ENCODE assay signal across 17 cellular contexts in genomic region chr11:106389096-106389495, GRCh38.
A peak's percentile ranks its signal among the peaks of the same experiment; 100 is the strongest.
DNase-seq lines count a peak whose midpoint lies in the region; ATAC-seq, FAIRE-seq and TF ChIP-seq lines count a peak whose summit lies in the region.
"Had no signal": no experiment of that assay in that cellular context is flagged by ENCODE, and none has a peak within 500 bp of the region (broad histone marks: within the 10 kb centered on the region; RNA-seq: fewer than 3 reads in every experiment).

No MANE protein-coding gene starts in this region.

- DNase-seq in ACHN (peak; percentile 14), HS-27A (ENCODE audit: low read depth) (peak; percentile 52), bronchial epithelial cell (ENCODE audit: low read depth) (peak; percentile 67), keratinocyte (ENCODE audit: low read depth, low spot score) (no peak), midbrain (lab: John Stamatoyannopoulos, UW) (no peak)
- no peak for DNase-seq in activated T-cell treated with anti-CD3 and anti-CD28 coated beads, Interleukin-2, amount 50 U/mL, for 1 hour
- no peak for DNase-seq in activated CD4-positive, CD25-positive, alpha-beta regulatory T cell (lab: John Stamatoyannopoulos, UW)
- DNase-seq: activated CD4-positive, alpha-beta memory T cell treated with anti-CD3 and anti-CD28 coated beads for 36 hours; endodermal cell; NCI-H1417 treated with DMSO at 0.1 percent for 48 hours; NCI-H524 treated with DMSO at 0.1 percent for 48 hours; occipital lobe had no signal

- no peaks in the 10 kb centered on the region for H4K20me1 ChIP-seq in keratinocyte (ENCODE audit: control insufficient read depth, extremely low read depth, insufficient read depth, low read length)

- in situ Hi-C loops in ACHN (cut with HindIII; ENCODE audit: low pct_ligation_motif_present, low pct_unique_long_range_greater_than_20kb, low sequenced_read_pairs): no loop called here

- FAIRE-seq in bronchial epithelial cell (lab: Jason Lieb, UNC) (no peak), keratinocyte (lab: Jason Lieb, UNC) (peak; percentile 17)
- FAIRE-seq: A549, GM12891 had no signal

- H3K27ac ChIP-seq in keratinocyte (ENCODE audit: control insufficient read depth, insufficient read depth, low read length): no peak overlapping the region
- H3K27ac ChIP-seq: ascending aorta had no signal

- no peak for ATAC-seq in GM21737 (IDR thresholded peaks at IDR 0.05; ENCODE audit: unreplicated experiment)
- ATAC-seq: A549, Right ventricle myocardium inferior had no signal

- peaks cover 28% of the 10 kb centered on the region for H3K4me1 ChIP-seq in keratinocyte (ENCODE audit: control insufficient read depth, extremely low read depth, insufficient read depth, low read length)
- H3K4me1 ChIP-seq: ascending aorta had no signal

- H3K27me3 ChIP-seq in bronchial epithelial cell (ENCODE audit: control insufficient read depth, insufficient read depth, low read length): no peaks in the 10 kb centered on the region
- no peaks in the 10 kb centered on the region for H3K27me3 ChIP-seq in keratinocyte (ENCODE audit: control insufficient read depth, extremely low read depth, insufficient read depth, low read length)
- H3K27me3 ChIP-seq: ascending aorta had no signal

- no peaks in the 10 kb centered on the region for H3K9me1 ChIP-seq in keratinocyte (ENCODE audit: control insufficient read depth, extremely low read depth, insufficient read depth, low read length)

- no peak overlapping the region for H3K4me3 ChIP-seq in bronchial epithelial cell (ENCODE audit: low read depth, low read length)
- no peak overlapping the region for H3K4me3 ChIP-seq in keratinocyte (ENCODE audit: control insufficient read depth in 2 of 3, extremely low read depth in 1 of 3, insufficient read depth in 2 of 3, low read depth in 1 of 3, low read length in 3 of 3)
- H3K4me3 ChIP-seq: A549, ascending aorta had no signal

- H3K4me2 ChIP-seq in keratinocyte (ENCODE audit: control insufficient read depth, extremely low read depth, insufficient read depth, low read depth, low read length): no peak overlapping the region
- H3K4me2 ChIP-seq: A549 had no signal

- dilution Hi-C loops in keratinocyte (cut with MboI; ENCODE audit: extremely low pct_ligation_motif_present, low sequenced_read_pairs): no loop called here

- no peak for TF ChIP-seq CTCF in bronchial epithelial cell (IDR thresholded peaks at IDR 0.05; ENCODE audit: insufficient read depth, low read length, severe bottlenecking)
- no peak for TF ChIP-seq CTCF in keratinocyte (optimal IDR thresholded peaks at IDR 0.05 in 1 of 3, IDR thresholded peaks at IDR 0.05 in 1 of 3, conservative IDR thresholded peaks at IDR 0.05 in 1 of 3; ENCODE audit: extremely low read depth in 1 of 3, insufficient read depth in 2 of 3, low read length in 3 of 3)

- H3K79me2 ChIP-seq in keratinocyte (ENCODE audit: control insufficient read depth, insufficient read depth, low read length): no peaks in the 10 kb centered on the region

- H3K9ac ChIP-seq in keratinocyte (ENCODE audit: control insufficient read depth, extremely low read depth, insufficient read depth, low read length): no peak overlapping the region

- H3K9me3 ChIP-seq in keratinocyte (ENCODE audit: control insufficient read depth, low read depth, low read length): no peaks in the 10 kb centered on the region
- H3K9me3 ChIP-seq: A549, ascending aorta had no signal

- no peaks in the 10 kb centered on the region for H3K36me3 ChIP-seq in bronchial epithelial cell (ENCODE audit: control insufficient read depth, insufficient read depth, low read length)
- H3K36me3 ChIP-seq in keratinocyte (ENCODE audit: control insufficient read depth in 2 of 2, extremely low read depth in 1 of 2, insufficient read depth in 2 of 2, low read length in 2 of 2): no peaks in the 10 kb centered on the region
- H3K36me3 ChIP-seq: ascending aorta had no signal

- no peak overlapping the region for H2AFZ ChIP-seq in keratinocyte (ENCODE audit: control insufficient read depth, low read length)

Comparison
In these comparisons a context has a peak if more than half of its experiments do, and no peak if none do; other contexts are left out.
1. DNase-seq: peak in ACHN (single experiment), HS-27A (single experiment) and bronchial epithelial cell (single experiment); none in keratinocyte (single experiment), midbrain (single experiment), activated T-cell treated with anti-CD3 and anti-CD28 coated beads, Interleukin-2, amount 50 U/mL, for 1 hour (single experiment) and activated CD4-positive, CD25-positive, alpha-beta regulatory T cell (0 of 4).